In the genomic region with DNA sequence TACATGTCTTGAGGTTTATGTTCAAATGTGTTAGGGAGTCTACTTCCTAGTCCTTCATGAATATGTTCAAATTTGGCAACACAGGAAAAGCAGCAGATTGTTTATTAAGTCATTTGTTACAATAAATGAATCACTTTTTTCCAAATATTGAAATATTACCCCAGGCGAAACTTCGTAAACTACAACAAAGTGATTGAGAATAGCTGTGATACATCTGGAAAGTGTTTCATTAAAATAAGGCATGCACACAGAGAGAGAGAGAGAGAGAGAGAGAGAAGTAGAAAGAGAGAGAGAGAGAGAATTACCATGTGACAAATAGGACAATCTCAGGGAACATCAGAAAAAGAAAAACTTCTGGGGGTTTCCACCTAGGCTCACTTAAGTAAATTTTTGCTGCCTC, we compare ENCODE assay signal across 19 cellular contexts.
DNase-seq lines count a peak whose midpoint lies in the region; TF ChIP-seq lines count a peak whose summit lies in the region.
"Had no signal": no experiment of that assay in that cellular context is flagged by ENCODE, and none has a peak within 500 bp of the region (broad histone marks: within the 10 kb centered on the region; RNA-seq: fewer than 3 reads in every experiment).

No MANE protein-coding gene starts in this region.

- no peak overlapping the region for H3K23ac ChIP-seq in mesenchymal stem cell (ENCODE audit: low read length in 2 of 2)

- H2BK120ac ChIP-seq in mesenchymal stem cell (ENCODE audit: low read depth, low read length) = no peak overlapping the region

- no peak overlapping the region for H2AK5ac ChIP-seq in mesenchymal stem cell (ENCODE audit: low read length, severe bottlenecking)

- no peak for TF ChIP-seq POLR2A in thyroid gland (IDR thresholded peaks at IDR 0.05)

- H2BK15ac ChIP-seq in mesenchymal stem cell (ENCODE audit: low read depth, poor library complexity, severe bottlenecking) = no peak overlapping the region

- H3K4me2 ChIP-seq in Karpas-422 (ENCODE audit: low read depth, low read length, poor library complexity, severe bottlenecking) (no peak overlapping the region), mesenchymal stem cell (ENCODE audit: low read length, poor library complexity, severe bottlenecking) (no peak overlapping the region)
- H3K4me2 ChIP-seq: BLaER1 treated with 17β-estradiol and CSF1 and Interleukin-3, amounts not matched to agents 10 nM and 100 nM had no signal

- no peaks in the 10 kb centered on the region for H3K4me1 ChIP-seq in Karpas-422 (ENCODE audit: low read length)
- H3K4me1 ChIP-seq in mesenchymal stem cell (ENCODE audit: control insufficient read depth, insufficient read depth, low read depth, low read length) = no peaks in the 10 kb centered on the region
- no peaks in the 10 kb centered on the region for H3K4me1 ChIP-seq in thyroid gland
- H3K4me1 ChIP-seq: BLaER1 treated with 17β-estradiol and CSF1 and Interleukin-3, amounts not matched to agents 10 nM and 100 nM; HAP-1 had no signal

- no peaks in the 10 kb centered on the region for H3K79me1 ChIP-seq in mesenchymal stem cell (replicated peaks; ENCODE audit: low read length, poor library complexity, severe bottlenecking)

- H3K27me3 ChIP-seq in Karpas-422 (ENCODE audit: low read length) = no peaks in the 10 kb centered on the region
- H3K27me3 ChIP-seq in mesenchymal stem cell (ENCODE audit: control insufficient read depth in 1 of 2, insufficient read depth in 1 of 2, low read length in 2 of 2) = no peaks in the 10 kb centered on the region
- no peaks in the 10 kb centered on the region for H3K27me3 ChIP-seq in thyroid gland
- H3K27me3 ChIP-seq: BLaER1 treated with 17β-estradiol and CSF1 and Interleukin-3, amounts not matched to agents 10 nM and 100 nM had no signal

- no peaks in the 10 kb centered on the region for H4K20me1 ChIP-seq in Karpas-422 (ENCODE audit: insufficient read depth, low read depth, low read length)
- H4K20me1 ChIP-seq: BLaER1 treated with 17β-estradiol and CSF1 and Interleukin-3, amounts not matched to agents 10 nM and 100 nM had no signal

- H3K9ac ChIP-seq in Karpas-422 (ENCODE audit: low read length) = no peak overlapping the region
- H3K9ac ChIP-seq in mesenchymal stem cell (ENCODE audit: low read length) = no peak overlapping the region
- H3K9ac ChIP-seq: BLaER1 treated with 17β-estradiol and CSF1 and Interleukin-3, amounts not matched to agents 10 nM and 100 nM had no signal

- H3K9me2 ChIP-seq in Karpas-422 (replicated peaks; ENCODE audit: insufficient read depth, low read length) = no peaks in the 10 kb centered on the region

- no peaks in the 10 kb centered on the region for H3K79me2 ChIP-seq in Karpas-422 (ENCODE audit: low read length)

- H3K9me3 ChIP-seq in Karpas-422 (ENCODE audit: low read length) (no peaks in the 10 kb centered on the region), mesenchymal stem cell (ENCODE audit: control insufficient read depth, low read length) (no peaks in the 10 kb centered on the region), thyroid gland (no peaks in the 10 kb centered on the region)
- H3K9me3 ChIP-seq: BLaER1 treated with 17β-estradiol and CSF1 and Interleukin-3, amounts not matched to agents 10 nM and 100 nM; HAP-1 had no signal

- H2BK5ac ChIP-seq in mesenchymal stem cell (ENCODE audit: low read depth, low read length, poor library complexity, severe bottlenecking) = no peak overlapping the region

- H2BK12ac ChIP-seq in mesenchymal stem cell (ENCODE audit: low read length in 2 of 2) = no peak overlapping the region

- no peaks in the 10 kb centered on the region for H3K36me3 ChIP-seq in Karpas-422 (ENCODE audit: insufficient read depth, low read length)
- no peaks in the 10 kb centered on the region for H3K36me3 ChIP-seq in mesenchymal stem cell (ENCODE audit: control insufficient read depth in 1 of 2, insufficient read depth in 2 of 2, low read depth in 1 of 2, low read length in 2 of 2)
- H3K36me3 ChIP-seq in thyroid gland = no peaks in the 10 kb centered on the region
- H3K36me3 ChIP-seq: BLaER1 treated with 17β-estradiol and CSF1 and Interleukin-3, amounts not matched to agents 10 nM and 100 nM; HAP-1 had no signal

- intact Hi-C loops in thyroid gland (cut with DNase I) = no loop called here

- H4K8ac ChIP-seq in mesenchymal stem cell (ENCODE audit: low read length) = no peak overlapping the region

- no peak overlapping the region for H3K18ac ChIP-seq in mesenchymal stem cell (ENCODE audit: low read depth in 1 of 2, low read length in 2 of 2)

- no peak overlapping the region for H3K14ac ChIP-seq in mesenchymal stem cell (ENCODE audit: low read length in 2 of 2)

- no peak overlapping the region for H4K91ac ChIP-seq in mesenchymal stem cell (ENCODE audit: low read length)

- WGBS in mesenchymal stem cell = 96% methylated on average over 2 of the region's 2 CpGs
- WGBS in thyroid gland, 2 donors = 67 to 94% methylated on average over 2 of the region's 2 CpGs

- H2AFZ ChIP-seq in Karpas-422 (ENCODE audit: low read length) = no peak overlapping the region
- H2AFZ ChIP-seq in mesenchymal stem cell (ENCODE audit: low read depth, low read length) = no peak overlapping the region

- no peak overlapping the region for H3K27ac ChIP-seq in Karpas-422 (ENCODE audit: low read length)
- no peak overlapping the region for H3K27ac ChIP-seq in mesenchymal stem cell (ENCODE audit: low read length, poor library complexity, severe bottlenecking)
- H3K27ac ChIP-seq in thyroid gland = no peak overlapping the region
- H3K27ac ChIP-seq: 22Rv1; BLaER1 treated with 17β-estradiol and CSF1 and Interleukin-3, amounts not matched to agents 10 nM and 100 nM had no signal

- no peak overlapping the region for H3K4ac ChIP-seq in mesenchymal stem cell (ENCODE audit: low read depth in 1 of 2, low read length in 2 of 2)

- TF ChIP-seq CTCF in epithelial cell of esophagus (IDR thresholded peaks at IDR 0.05; ENCODE audit: insufficient read depth, low read depth, low read length, missing control alignments) (no peak), foreskin fibroblast (IDR thresholded peaks at IDR 0.05; ENCODE audit: low read depth, low read length) (no peak), thyroid gland (IDR thresholded peaks at IDR 0.05) (no peak)

- H3K4me3 ChIP-seq in Karpas-422 (ENCODE audit: low read length) = no peak overlapping the region
- no peak overlapping the region for H3K4me3 ChIP-seq in epithelial cell of esophagus (ENCODE audit: low read length)
- H3K4me3 ChIP-seq in foreskin fibroblast (ENCODE audit: low read depth in 1 of 2, low read length in 2 of 2) = no peak overlapping the region
- no peak overlapping the region for H3K4me3 ChIP-seq in mesenchymal stem cell (ENCODE audit: insufficient read depth in 1 of 2, low read depth in 1 of 2, low read length in 2 of 2)
- no peak overlapping the region for H3K4me3 ChIP-seq in thyroid gland (replicated peaks in 1 of 3)
- H3K4me3 ChIP-seq: BLaER1 treated with 17β-estradiol and CSF1 and Interleukin-3, amounts not matched to agents 10 nM and 100 nM; GM12878; HAP-1 had no signal

- DNase-seq in Karpas-422 = peak; percentile 25
- DNase-seq in epithelial cell of esophagus (ENCODE audit: low read depth) = peak; percentile 52
- peak; percentile 1 to 12 for DNase-seq in foreskin fibroblast
- DNase-seq in mesenchymal stem cell = peak; percentile 2
- DNase-seq in NCI-H1436 treated with DMSO at 0.1 percent for 48 hours (lab: John Stamatoyannopoulos, UW) = no peak
- DNase-seq in NCI-H2081 treated with DMSO at 0.1 percent for 48 hours (lab: John Stamatoyannopoulos, UW) = no peak
- DNase-seq in thyroid gland = no peak
- DNase-seq: CD4-positive, alpha-beta T cell; CD8-positive, alpha-beta memory T cell; DMS 273 treated with DMSO at 0.1 percent for 48 hours; DMS79; EL; GDM1; GOT3; HFFc6 had no signal

Comparison
In these comparisons a context has a peak if more than half of its experiments do, and no peak if none do; other contexts are left out.
1. DNase-seq: peak in Karpas-422 (single experiment), epithelial cell of esophagus (single experiment), foreskin fibroblast (2 of 2) and mesenchymal stem cell (single experiment); none in NCI-H1436 treated with DMSO at 0.1 percent for 48 hours (single experiment), NCI-H2081 treated with DMSO at 0.1 percent for 48 hours (single experiment) and thyroid gland (0 of 2).